24 cellular contexts compared by ENCODE assay signal in the genomic region with DNA sequence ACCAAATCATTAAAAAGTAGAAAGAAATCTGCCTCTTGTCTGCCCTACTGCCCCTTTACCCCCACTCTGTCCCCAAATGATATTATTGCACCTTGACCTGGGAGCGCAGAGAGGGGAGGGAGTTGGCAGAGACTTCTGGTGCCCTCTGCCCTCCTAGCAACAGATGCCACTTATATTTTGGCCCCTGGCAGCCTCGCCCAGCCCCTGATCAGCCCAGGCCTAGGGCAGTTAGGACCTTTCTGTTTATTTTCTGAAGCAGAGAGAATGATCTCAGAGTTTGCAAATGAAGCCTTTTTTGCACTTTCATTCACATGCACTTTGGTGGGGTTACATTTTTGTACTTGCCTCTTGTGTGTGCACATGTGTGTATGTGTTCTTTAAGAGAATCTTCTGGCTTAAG.
"Had no signal": no experiment of that assay in that cellular context is flagged by ENCODE, and none has a peak within 500 bp of the region (broad histone marks: within the 10 kb centered on the region; RNA-seq: fewer than 3 reads in every experiment).

No MANE protein-coding gene starts in this region.

- H3K27me3 Mint-ChIP-seq: T-cell had no signal

- H3K9me3 Mint-ChIP-seq: activated T-helper 17 cell treated with anti-CD3 and anti-CD28 coated beads, Interleukin-2, amount 50 U/mL, for 72 hours had no signal

- FAIRE-seq: astrocyte had no signal

- H3K4me1 Mint-ChIP-seq: activated CD4-positive, alpha-beta memory T cell treated with anti-CD3 and anti-CD28 coated beads, Interleukin-2, amount 10 ng/mL, durations not matched to agents 7 days and 5 days; activated T-helper 17 cell treated with anti-CD3 and anti-CD28 coated beads, Interleukin-2, amount 50 U/mL, for 72 hours; T-cell had no signal

- H3K4me3 ChIP-seq: SK-N-MC had no signal

- DNase-seq: activated CD4-positive, alpha-beta memory T cell treated with anti-CD3 and anti-CD28 coated beads, Interleukin-2, amount 10 ng/mL, durations not matched to agents 7 days and 5 days; activated CD4-positive, alpha-beta T cell treated with anti-CD3 and anti-CD28 coated beads, Interleukin-2, amount 50 U/mL, for 1 hour; activated CD4-positive, CD25-positive, alpha-beta regulatory T cell; activated gamma-delta T cell; activated naive CD4-positive, alpha-beta T cell treated with anti-CD3 and anti-CD28 coated beads for 36 hours; activated T-cell treated with anti-CD3 and anti-CD28 coated beads for 4 hours; activated T-cell treated with anti-CD3 and anti-CD28 coated beads, Interleukin-2, amount 50 U/mL, for 48 hours; amygdala; Kasumi-1; KBM-7; NCI-H1105 treated with DMSO at 0.1 percent for 48 hours; NCI-H1436 treated with DMSO at 0.1 percent for 48 hours; NCI-H187; NCI-H2081; NCI-H510A treated with DMSO at 0.1 percent for 48 hours; NCI-H69; PC-3; T-cell had no signal

- H3K4me3 Mint-ChIP-seq: activated CD4-positive, alpha-beta memory T cell treated with anti-CD3 and anti-CD28 coated beads, Interleukin-2, amount 10 ng/mL, durations not matched to agents 7 days and 5 days; activated naive CD4-positive, alpha-beta T cell treated with anti-CD3 and anti-CD28 coated beads for 36 hours; activated naive CD8-positive, alpha-beta T cell; activated T-helper 17 cell treated with anti-CD3 and anti-CD28 coated beads, Interleukin-2, amount 50 U/mL, for 72 hours; brain; T-cell had no signal

- H3K27ac ChIP-seq: SK-N-MC, VCaP had no signal

- H3K27ac Mint-ChIP-seq: activated CD4-positive, alpha-beta memory T cell treated with anti-CD3 and anti-CD28 coated beads, Interleukin-2, amount 10 ng/mL, durations not matched to agents 7 days and 5 days; activated naive CD4-positive, alpha-beta T cell treated with anti-CD3 and anti-CD28 coated beads for 36 hours; activated naive CD8-positive, alpha-beta T cell; activated T-helper 17 cell treated with anti-CD3 and anti-CD28 coated beads, Interleukin-2, amount 50 U/mL, for 72 hours; T-cell had no signal

- ATAC-seq: activated T-helper 17 cell treated with anti-CD3 and anti-CD28 coated beads, Interleukin-2, amount 50 U/mL, for 72 hours; PC-3; T-cell had no signal
